9 cellular contexts compared by ENCODE assay signal in genomic region chr11:76629853-76630599, GRCh38. TPM values are rescaled to one million over a fixed set of nuclear protein-coding genes. Genes with fewer than 3 reads are reported as not detected.
DNase-seq lines count a peak whose midpoint lies in the region; ATAC-seq, FAIRE-seq and TF ChIP-seq lines count a peak whose summit lies in the region.
"Had no signal": no experiment of that assay in that cellular context is flagged by ENCODE, and none has a peak within 500 bp of the region (broad histone marks: within the 10 kb centered on the region; RNA-seq: fewer than 3 reads in every experiment).

No MANE protein-coding gene starts in this region.

- H3K4me3 ChIP-seq in colonic mucosa (no peak overlapping the region), mucosa of descending colon (no peak overlapping the region)

- no peak for TF ChIP-seq CTCF in colonic mucosa (IDR thresholded peaks at IDR 0.05)
- TF ChIP-seq CTCF in mucosa of descending colon (IDR thresholded peaks at IDR 0.05) = no peak

- H3K27me3 ChIP-seq in colonic mucosa = no peaks in the 10 kb centered on the region

- peak; percentile 64 for DNase-seq in AG08395 (ENCODE audit: low spot score)
- DNase-seq in NCI-H2227 (lab: John Stamatoyannopoulos, UW; ENCODE audit: unreplicated experiment) = peak; percentile 65
- peak; percentile 74 for DNase-seq in colonic mucosa
- peak; percentile 66 to 82 (median 68) for DNase-seq in mucosa of descending colon
- no peak for DNase-seq in NCI-H526 treated with DMSO at 0.1 percent for 48 hours (lab: John Stamatoyannopoulos, UW)
- DNase-seq in NCI-H1105 (lab: John Stamatoyannopoulos, UW) = no peak
- DNase-seq in HTR-8/SVneo (ENCODE audit: insufficient read length, low spot score) = no peak
- DNase-seq: NCI-H1694 had no signal

- H3K36me3 ChIP-seq in colonic mucosa (no peaks in the 10 kb centered on the region), mucosa of descending colon (ENCODE audit: low read depth) (no peaks in the 10 kb centered on the region)

- intact Hi-C loops in colonic mucosa (cut with DNase I) = no loop called here
- intact Hi-C loops in mucosa of descending colon (cut with DNase I, micrococcal nuclease) = no loop called here

- H3K9me3 ChIP-seq in colonic mucosa = no peaks in the 10 kb centered on the region
- H3K9me3 ChIP-seq in mucosa of descending colon = peaks cover 6% of the 10 kb centered on the region

- H3K4me1 ChIP-seq in colonic mucosa (no peaks in the 10 kb centered on the region), mucosa of descending colon (ENCODE audit: low read depth) (peaks cover 9% of the 10 kb centered on the region)

- ATAC-seq in mucosa of descending colon (peak; percentile 88), GM21526 (IDR thresholded peaks at IDR 0.05; ENCODE audit: low FRiP score, unreplicated experiment) (no peak)

- no peak for FAIRE-seq in HTR-8/SVneo (lab: Jason Lieb, UNC)

- peak overlapping the region; percentile 5 to 51 for H3K9ac ChIP-seq in colonic mucosa (ENCODE audit: low read depth in 2 of 2, low read length in 2 of 2)

- peak overlapping the region; percentile 49 for H3K27ac ChIP-seq in colonic mucosa

RNA-seq across cellular contexts. Expression of gene LRRC32, which starts 40.5 kb away (rescaled TPM):
- total RNA-seq in colonic mucosa (10 to 100 TPM in 1 of 2 donors, 1 to 10 TPM in 1; 5.9 to 26.8 TPM), mucosa of descending colon (10 to 100 TPM; 10.4 to 20.3 (median 18.6) TPM)

Comparison
In these comparisons a context has a peak if more than half of its experiments do, and no peak if none do; other contexts are left out.
1. DNase-seq: peak in AG08395 (single experiment), NCI-H2227 (single experiment), colonic mucosa (single experiment) and mucosa of descending colon (3 of 3); none in NCI-H526 treated with DMSO at 0.1 percent for 48 hours (single experiment), NCI-H1105 (single experiment) and HTR-8/SVneo (single experiment).